ENCODE assay signal across 3 cellular contexts in genomic region chr7:159101083-159101395, GRCh38. TPM values are rescaled to one million over a fixed set of nuclear protein-coding genes. Genes with fewer than 3 reads are reported as not detected.
"Had no signal": no experiment of that assay in that cellular context is flagged by ENCODE, and none has a peak within 500 bp of the region (broad histone marks: within the 10 kb centered on the region; RNA-seq: fewer than 3 reads in every experiment).

No MANE protein-coding gene starts in this region.

RNA-seq across cellular contexts. Expression of gene VIPR2, which starts 43.6 kb away (rescaled TPM):
- total RNA-seq: osteoblast, pulmonary artery endothelial cell, smooth muscle cell had no signal
